23 cellular contexts compared by ENCODE assay signal in genomic region chr10:88077977-88078376, GRCh38.
"Had no signal": no experiment of that assay in that cellular context is flagged by ENCODE, and none has a peak within 500 bp of the region (broad histone marks: within the 10 kb centered on the region; RNA-seq: fewer than 3 reads in every experiment).

No MANE protein-coding gene starts in this region.

- DNase-seq: activated CD4-positive, alpha-beta T cell treated with anti-CD3 and anti-CD28 coated beads for 1 hour; activated CD4-positive, alpha-beta T cell treated with anti-CD3 and anti-CD28 coated beads, Interleukin-2, amount 50 U/mL, for 1 hour; activated CD8-positive, alpha-beta T cell treated with anti-CD3 and anti-CD28 coated beads, Interleukin-2, amount 10 ng/mL, durations not matched to agents 7 days and 5 days; activated gamma-delta T cell; activated naive CD4-positive, alpha-beta T cell treated with anti-CD3 and anti-CD28 coated beads, Interleukin-2, amount 50 U/mL, for 16 hours; activated naive CD8-positive, alpha-beta T cell treated with anti-CD3 and anti-CD28 coated beads, Interleukin-2, amount 50 U/mL, for 24 hours; central memory CD4-positive, alpha-beta T cell; endodermal cell; heart right ventricle; islet precursor cell; left colon; mesendoderm; mucosa of descending colon; retina; stimulated activated CD4-positive, alpha-beta T cell treated with anti-CD3 and anti-CD28 coated beads, Interleukin-2, amount 100 ng/mL, for 48 hours; stimulated activated CD8-positive, alpha-beta memory T cell treated with anti-CD3 and anti-CD28 coated beads, Interleukin-4, amount 100 ng/mL, for 48 hours; stimulated activated naive B cell treated with anti-CD40 and anti-IgM and Interleukin-4, amounts not matched to agents 10 μg/mL and 1 μg/mL and 100 μg/mL, for 72 hours; transverse colon; uterus had no signal

- H2AFZ ChIP-seq: neural progenitor cell had no signal

- H3K4me3 Mint-ChIP-seq: activated CD8-positive, alpha-beta T cell treated with anti-CD3 and anti-CD28 coated beads, Interleukin-2, amount 10 ng/mL, durations not matched to agents 7 days and 5 days; activated naive CD8-positive, alpha-beta T cell treated with anti-CD3 and anti-CD28 coated beads, Interleukin-2, amount 50 U/mL, for 24 hours; activated T-helper 1 cell treated with anti-CD3 and anti-CD28 coated beads, Interleukin-12 subunit alpha, Interleukin-12 subunit beta, Interleukin-2, Interleukin-4 antibody, amounts not matched to agents 30 ng/mL and 10 ng/mL and 1 ng/mL, durations not matched to agents 14 hours and 24 hours and 36 hours; endodermal cell; neural progenitor cell; stimulated activated naive B cell treated with anti-CD40 and anti-IgM and Interleukin-4, amounts not matched to agents 10 μg/mL and 1 μg/mL and 100 μg/mL, for 72 hours had no signal

- H3K36me3 Mint-ChIP-seq: neural progenitor cell had no signal

- H3K4me1 ChIP-seq: neural progenitor cell, uterus had no signal

- H3K4me2 ChIP-seq: neural progenitor cell had no signal

- H3K9ac ChIP-seq: neural progenitor cell had no signal

- H3K36me3 ChIP-seq: gastroesophageal sphincter, heart right ventricle, neural progenitor cell, transverse colon, uterus had no signal

- H3K27me3 ChIP-seq: gastroesophageal sphincter, heart right ventricle, neural progenitor cell, transverse colon, uterus had no signal

- H3K9me3 Mint-ChIP-seq: activated naive CD8-positive, alpha-beta T cell treated with anti-CD3 and anti-CD28 coated beads, Interleukin-2, amount 50 U/mL, for 24 hours; activated T-helper 1 cell treated with anti-CD3 and anti-CD28 coated beads, Interleukin-12 subunit alpha, Interleukin-12 subunit beta, Interleukin-2, Interleukin-4 antibody, amounts not matched to agents 30 ng/mL and 10 ng/mL and 1 ng/mL, durations not matched to agents 14 hours and 24 hours and 36 hours; endodermal cell; neural progenitor cell; stimulated activated naive B cell treated with anti-CD40 and anti-IgM and Interleukin-4, amounts not matched to agents 10 μg/mL and 1 μg/mL and 100 μg/mL, for 72 hours had no signal

- ATAC-seq: activated CD8-positive, alpha-beta T cell treated with anti-CD3 and anti-CD28 coated beads, Interleukin-2, amount 10 ng/mL, durations not matched to agents 7 days and 5 days; activated naive CD8-positive, alpha-beta T cell treated with anti-CD3 and anti-CD28 coated beads, Interleukin-2, amount 50 U/mL, for 24 hours; gastroesophageal sphincter; heart right ventricle; left colon; mucosa of descending colon; stimulated activated naive B cell treated with anti-CD40 and anti-IgM and Interleukin-4, amounts not matched to agents 10 μg/mL and 1 μg/mL and 100 μg/mL, for 72 hours had no signal

- H3K27me3 Mint-ChIP-seq: activated naive CD8-positive, alpha-beta T cell treated with anti-CD3 and anti-CD28 coated beads, Interleukin-2, amount 50 U/mL, for 24 hours; stimulated activated naive B cell treated with anti-CD40 and anti-IgM and Interleukin-4, amounts not matched to agents 10 μg/mL and 1 μg/mL and 100 μg/mL, for 72 hours had no signal

- H3K9me3 ChIP-seq: gastroesophageal sphincter, heart right ventricle, mucosa of descending colon, transverse colon, uterus had no signal

- H3K4me3 ChIP-seq: gastroesophageal sphincter, heart right ventricle, mucosa of descending colon, neural progenitor cell, transverse colon, uterus had no signal

- H3K27ac Mint-ChIP-seq: activated CD8-positive, alpha-beta T cell treated with anti-CD3 and anti-CD28 coated beads, Interleukin-2, amount 10 ng/mL, durations not matched to agents 7 days and 5 days; activated naive CD8-positive, alpha-beta T cell treated with anti-CD3 and anti-CD28 coated beads, Interleukin-2, amount 50 U/mL, for 24 hours; activated T-helper 1 cell treated with anti-CD3 and anti-CD28 coated beads, Interleukin-12 subunit alpha, Interleukin-12 subunit beta, Interleukin-2, Interleukin-4 antibody, amounts not matched to agents 30 ng/mL and 10 ng/mL and 1 ng/mL, durations not matched to agents 14 hours and 24 hours and 36 hours; endodermal cell; neural progenitor cell; stimulated activated naive B cell treated with anti-CD40 and anti-IgM and Interleukin-4, amounts not matched to agents 10 μg/mL and 1 μg/mL and 100 μg/mL, for 72 hours had no signal

- H3K27ac ChIP-seq: epithelial cell of prostate, gastroesophageal sphincter, heart right ventricle, neural progenitor cell, transverse colon, uterus had no signal
